7 cellular contexts compared by ENCODE assay signal in the genomic region with DNA sequence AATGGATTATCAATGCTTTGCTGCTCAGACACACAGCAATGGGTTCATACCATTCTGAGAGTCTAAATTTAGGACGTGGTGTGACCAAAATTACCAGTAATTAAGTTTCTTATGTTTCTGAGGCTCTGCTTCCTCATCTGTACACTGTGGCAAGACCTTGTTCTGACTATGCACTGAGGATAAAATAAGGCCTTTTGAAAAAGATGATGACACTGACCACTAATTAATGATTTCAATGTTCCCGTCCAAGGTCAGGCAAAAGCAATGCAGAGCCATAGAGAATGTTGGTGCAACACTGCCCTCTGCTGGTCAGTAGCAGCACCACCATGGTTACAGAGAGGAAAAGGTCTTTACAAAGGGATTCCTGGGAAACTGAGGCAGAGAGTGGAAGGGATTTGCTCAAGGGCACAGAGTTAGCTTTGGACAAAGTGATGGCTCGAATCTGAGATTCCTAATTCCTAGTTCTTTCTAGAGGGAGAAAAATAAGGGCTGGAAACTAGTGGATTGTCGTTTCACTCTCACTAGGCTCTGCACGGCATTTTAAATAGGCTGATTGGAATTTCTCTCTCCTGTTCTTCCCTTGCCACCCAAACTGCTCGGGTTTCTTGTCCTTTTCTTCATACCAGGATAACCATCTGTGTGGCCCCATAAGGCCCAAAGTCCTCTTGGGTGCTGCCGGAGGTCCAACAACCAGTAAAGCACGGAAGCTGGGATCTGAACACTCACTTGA. TPM values are rescaled to one million over a fixed set of nuclear protein-coding genes. Genes with fewer than 3 reads are reported as not detected.
A peak's percentile ranks its signal among the peaks of the same experiment; 100 is the strongest.
DNase-seq lines count a peak whose midpoint lies in the region; ATAC-seq and TF ChIP-seq lines count a peak whose summit lies in the region.

No MANE protein-coding gene starts in this region.

- H3K4me3 ChIP-seq in GM12875 (ENCODE audit: low read depth, low read length): no peak overlapping the region
- no peak overlapping the region for H3K4me3 ChIP-seq in effector memory CD4-positive, alpha-beta T cell (ENCODE audit: insufficient read depth, low read depth, low read length, poor library complexity, severe bottlenecking)

- no peaks in the 10 kb centered on the region for H3K27me3 Mint-ChIP-seq in mesothelial cell of epicardium (ENCODE audit: low read depth)

- no peaks in the 10 kb centered on the region for H3K27me3 ChIP-seq in effector memory CD4-positive, alpha-beta T cell (replicated peaks; ENCODE audit: control insufficient read depth, insufficient read depth, low read length, poor library complexity, severe bottlenecking)

- no peaks in the 10 kb centered on the region for H3K36me3 Mint-ChIP-seq in mesothelial cell of epicardium

- H3K4me1 Mint-ChIP-seq in mesothelial cell of epicardium: no peaks in the 10 kb centered on the region

- no peaks in the 10 kb centered on the region for H3K9me3 ChIP-seq in effector memory CD4-positive, alpha-beta T cell (ENCODE audit: control insufficient read depth, low read length)

- no peaks in the 10 kb centered on the region for H3K36me3 ChIP-seq in effector memory CD4-positive, alpha-beta T cell (ENCODE audit: control insufficient read depth, insufficient read depth, low read length)

- H3K4me1 ChIP-seq in effector memory CD4-positive, alpha-beta T cell (ENCODE audit: control insufficient read depth, insufficient read depth, low read length, poor library complexity, severe bottlenecking): no peaks in the 10 kb centered on the region

- peak; percentile 82 for TF ChIP-seq CTCF in GM12875 (IDR thresholded peaks at IDR 0.05; ENCODE audit: borderline replicate concordance, insufficient read depth, low read depth, low read length)
- TF ChIP-seq CTCF in mesothelial cell of epicardium (IDR thresholded peaks at IDR 0.05; ENCODE audit: unreplicated experiment): peak; percentile 94

- no peaks in the 10 kb centered on the region for H3K9me3 Mint-ChIP-seq in mesothelial cell of epicardium

- H3K4me3 Mint-ChIP-seq in mesothelial cell of epicardium: no peak overlapping the region

- peak; percentile 53 for ATAC-seq in HG03139 (IDR thresholded peaks at IDR 0.05; ENCODE audit: unreplicated experiment)

- no peak overlapping the region for H3K27ac Mint-ChIP-seq in mesothelial cell of epicardium

- DNase-seq in NCI-H69 (lab: John Stamatoyannopoulos, UW) (peak; percentile 68), mesothelial cell of epicardium (ENCODE audit: low spot score in 2 of 2, unreplicated experiment in 2 of 2) (peak; percentile 42 to 60)
- DNase-seq in activated CD4-positive, alpha-beta T cell treated with anti-CD3 and anti-CD28 coated beads, Interleukin-2, amount 50 U/mL, for 48 hours: peak; percentile 68 to 75
- peak; percentile 30 to 56 (median 41) for DNase-seq in effector memory CD4-positive, alpha-beta T cell
- DNase-seq in stimulated activated CD8-positive, alpha-beta memory T cell treated with anti-CD3 and anti-CD28 coated beads, Interleukin-7, amount 100 ng/mL, for 4 hours (ENCODE audit: low read depth in 2 of 2): peak; percentile 24 to 62

- H3K27ac ChIP-seq in effector memory CD4-positive, alpha-beta T cell (ENCODE audit: insufficient read depth, low read length, poor library complexity, severe bottlenecking): no peak overlapping the region

RNA-seq across cellular contexts. Expression of gene P2RX7, which starts 22.3 kb away (rescaled TPM):
- 0.40 to 0.75 TPM (median 0.50 TPM) in 3 replicates for total RNA-seq in mesothelial cell of epicardium
